28 cellular contexts compared by ENCODE assay signal in genomic region chr20:52084727-52085126, GRCh38.
"Had no signal": no experiment of that assay in that cellular context is flagged by ENCODE, and none has a peak within 500 bp of the region (broad histone marks: within the 10 kb centered on the region; RNA-seq: fewer than 3 reads in every experiment).

No MANE protein-coding gene starts in this region.

- DNase-seq: activated CD4-positive, alpha-beta memory T cell treated with anti-CD3 and anti-CD28 coated beads for 36 hours; activated CD4-positive, alpha-beta T cell treated with anti-CD3 and anti-CD28 coated beads for 36 hours; activated CD4-positive, alpha-beta T cell treated with anti-CD3 and anti-CD28 coated beads, Interleukin-2, amount 10 ng/mL, durations not matched to agents 24 days and 14 days; activated CD4-positive, CD25-positive, alpha-beta regulatory T cell; activated CD4-positive, CD25-positive, alpha-beta regulatory T cell treated with anti-CD3 and anti-CD28 coated beads, Interleukin-2, amount 50 U/mL, for 72 hours; activated CD8-positive, alpha-beta memory T cell treated with anti-CD3 and anti-CD28 coated beads, Interleukin-2, amount 50 U/mL, for 48 hours; activated CD8-positive, alpha-beta T cell treated with anti-CD3 and anti-CD28 coated beads, Interleukin-2, amount 10 ng/mL, durations not matched to agents 7 days and 5 days; activated gamma-delta T cell; activated naive CD4-positive, alpha-beta T cell; activated naive CD4-positive, alpha-beta T cell treated with anti-CD3 and anti-CD28 coated beads, Interleukin-2, amount 10 ng/mL, durations not matched to agents 7 days and 5 days; activated naive CD8-positive, alpha-beta T cell treated with anti-CD3 and anti-CD28 coated beads, Interleukin-2, amount 10 ng/mL, durations not matched to agents 7 days and 5 days; activated T-cell treated with anti-CD3 and anti-CD28 coated beads for 4 hours; activated T-cell treated with anti-CD3 and anti-CD28 coated beads, Interleukin-2, amount 50 U/mL, for 24 hours; activated T-cell treated with anti-CD3 and anti-CD28 coated beads, Interleukin-2, amount 50 U/mL, for 72 hours; brain microvascular endothelial cell; caudate nucleus; cortex of kidney; dermis blood vessel endothelial cell; effector CD4-positive, alpha-beta T cell; esophagus squamous epithelium; foreskin melanocyte; T-helper 2 cell had no signal

- H3K27me3 ChIP-seq: brain microvascular endothelial cell, esophagus squamous epithelium, gastroesophageal sphincter had no signal

- H3K27ac ChIP-seq: brain microvascular endothelial cell, epithelial cell of prostate, esophagus squamous epithelium, gastroesophageal sphincter had no signal

- H3K4me1 ChIP-seq: gastroesophageal sphincter had no signal

- H3K4me3 ChIP-seq: esophagus squamous epithelium, gastroesophageal sphincter had no signal

- ATAC-seq: activated CD4-positive, alpha-beta T cell treated with anti-CD3 and anti-CD28 coated beads for 36 hours; activated CD8-positive, alpha-beta T cell treated with anti-CD3 and anti-CD28 coated beads, Interleukin-2, amount 10 ng/mL, durations not matched to agents 7 days and 5 days; activated naive CD4-positive, alpha-beta T cell treated with anti-CD3 and anti-CD28 coated beads, Interleukin-2, amount 50 U/mL, for 72 hours; activated T-cell treated with anti-CD3 and anti-CD28 coated beads, Interleukin-2, amount 50 U/mL, for 72 hours; gastroesophageal sphincter had no signal

- FAIRE-seq: astrocyte, colon, endometrium had no signal
